12 cellular contexts compared by ENCODE assay signal in genomic region chr20:5135363-5136012, GRCh38. TPM values are rescaled to one million over a fixed set of nuclear protein-coding genes. Genes with fewer than 3 reads are reported as not detected.
DNase-seq lines count a peak whose midpoint lies in the region; ATAC-seq and TF ChIP-seq lines count a peak whose summit lies in the region.
"Had no signal": no experiment of that assay in that cellular context is flagged by ENCODE, and none has a peak within 500 bp of the region (broad histone marks: within the 10 kb centered on the region; RNA-seq: fewer than 3 reads in every experiment).

No MANE protein-coding gene starts in this region.

- peak; percentile 69 for ATAC-seq in GM18909 (IDR thresholded peaks at IDR 0.05; ENCODE audit: poor library complexity, unreplicated experiment)
- no peak for ATAC-seq in IMR-90 (ENCODE audit: low read depth)
- ATAC-seq in left cardiac atrium = peak; percentile 61 to 66
- ATAC-seq in esophagus mucosa = no peak

- no peak overlapping the region for H3K9ac ChIP-seq in IMR-90 (ENCODE audit: low read depth, low read length)
- peak overlapping the region; percentile 10 to 51 (median 14) for H3K9ac ChIP-seq in skeletal muscle tissue (ENCODE audit: low read depth in 1 of 3, low read length in 3 of 3)

- H2BK20ac ChIP-seq in IMR-90 (ENCODE audit: low read depth, low read length) = no peak overlapping the region; the same call in 1 of the 2 replicates

- H3K4me1 ChIP-seq in IMR-90 (ENCODE audit: control insufficient read depth, insufficient read depth, low read length) (peaks cover 17% of the 10 kb centered on the region), skeletal muscle tissue (ENCODE audit: control insufficient read depth in 3 of 3, insufficient read depth in 3 of 3, low read length in 3 of 3) (peaks cover 16 to 24% (median 23%) of the 10 kb centered on the region in 3 donors), prostate gland (replicated peaks) (peaks cover 6% of the 10 kb centered on the region)

- H3K27ac ChIP-seq in IMR-90 (ENCODE audit: insufficient read depth, low read length) (no peak overlapping the region), skeletal muscle tissue (ENCODE audit: low read depth, low read length) (peak overlapping the region; percentile 50), prostate gland (peak overlapping the region in 1 of 2 donors; percentile 31)
- H3K27ac ChIP-seq: hepatocyte, ovary, RWPE1 had no signal

- peaks cover 21% of the 10 kb centered on the region for H3K9me1 ChIP-seq in IMR-90 (ENCODE audit: insufficient read depth, low read length)

- no peak overlapping the region for H4K8ac ChIP-seq in IMR-90 (ENCODE audit: low read depth in 2 of 2, low read length in 2 of 2)

- H3K79me1 ChIP-seq in IMR-90 (ENCODE audit: low read depth in 1 of 2, low read length in 2 of 2) = peaks cover 37 to 85% of the 10 kb centered on the region in 2 experiments

- H3K4me3 ChIP-seq in IMR-90 (ENCODE audit: insufficient read depth, low read depth, low read length) = no peak overlapping the region
- H3K4me3 ChIP-seq in skeletal muscle tissue (ENCODE audit: low read length in 3 of 3) = peak overlapping the region in 1 of 3 donors; percentile 10
- no peak overlapping the region for H3K4me3 ChIP-seq in prostate gland
- H3K4me3 ChIP-seq: hepatocyte, ovary had no signal

- peak overlapping the region; percentile 88 for H2AK5ac ChIP-seq in IMR-90 (ENCODE audit: low read depth, low read length)

- dilution Hi-C loops in IMR-90 (cut with HindIII; ENCODE audit: low sequenced_read_pairs, unreplicated experiment) = no loop called here

- no TSS peak for BruUV-seq in IMR-90 (replicated peaks; lab: Mats Ljungman, UMichigan)

- H3K4ac ChIP-seq in IMR-90 (ENCODE audit: low read depth, low read length) = no peak overlapping the region

- H2BK120ac ChIP-seq in IMR-90 (ENCODE audit: low read depth, low read length) = no peak overlapping the region

- H3K4me2 ChIP-seq in IMR-90 (ENCODE audit: low read depth, low read length) = no peak overlapping the region
- H3K4me2 ChIP-seq: hepatocyte had no signal

- intact Hi-C loops in IMR-90 (cut with micrococcal nuclease) = no loop called here
- intact Hi-C loops in left cardiac atrium (cut with DNase I) = no loop called here
- intact Hi-C loops in prostate gland (cut with DNase I) = no loop called here

- DNase-seq in IMR-90 = no peak
- DNase-seq in left cardiac atrium = no peak
- no peak for DNase-seq in DMS114 treated with DMSO at 0.1 percent for 48 hours (lab: John Stamatoyannopoulos, UW; ENCODE audit: unreplicated experiment)
- no peak for DNase-seq in prostate gland (ENCODE audit: low spot score)
- no peak for DNase-seq in activated CD4-positive, CD25-positive, alpha-beta regulatory T cell (lab: John Stamatoyannopoulos, UW)
- DNase-seq: NCI-H1417 treated with DMSO at 0.1 percent for 48 hours, ovary had no signal

- TF ChIP-seq CTCF in IMR-90 (conservative IDR thresholded peaks at IDR 0.05; ENCODE audit: low read depth, low read length) (no peak), prostate gland (IDR thresholded peaks at IDR 0.05) (no peak)

- H3K27me3 ChIP-seq in IMR-90 (ENCODE audit: control insufficient read depth, insufficient read depth, low read length) (no peaks in the 10 kb centered on the region), skeletal muscle tissue (ENCODE audit: control insufficient read depth in 3 of 3, insufficient read depth in 3 of 3, low read length in 3 of 3) (no peaks in the 10 kb centered on the region), prostate gland (replicated peaks; ENCODE audit: insufficient read depth) (no peaks in the 10 kb centered on the region)
- H3K27me3 ChIP-seq: hepatocyte, ovary had no signal

- H2BK5ac ChIP-seq in IMR-90 (ENCODE audit: low read depth, low read length, poor library complexity, severe bottlenecking) = no peak overlapping the region

- TF ChIP-seq RAD21 in IMR-90 (IDR thresholded peaks at IDR 0.05; ENCODE audit: low read length) = no peak

- H4K5ac ChIP-seq in IMR-90 (ENCODE audit: low read depth, low read length) = no peak overlapping the region

- no peak overlapping the region for H3K56ac ChIP-seq in IMR-90 (ENCODE audit: extremely low read depth, insufficient read depth, low read length)

- H2AFZ ChIP-seq in IMR-90 (replicated peaks; ENCODE audit: low read length, poor library complexity) = no peak overlapping the region
- H2AFZ ChIP-seq: hepatocyte had no signal

- no CpG with 5 or more reads among the region's 4 CpGs for WGBS in IMR-90 (ENCODE audit: extremely low coverage in 2 of 2, insufficient read length in 1 of 2), 2 experiments
- 38% methylated on average over 4 of the region's 4 CpGs for WGBS in prostate gland

- H3K18ac ChIP-seq in IMR-90 (ENCODE audit: low read depth, low read length) = no peak overlapping the region

- 0 out of 2 replicates have a peak overlapping the region, but pooled peaks have one; percentile 67 for H3K23ac ChIP-seq in IMR-90 (ENCODE audit: low read depth, low read length)

- H2AK9ac ChIP-seq in IMR-90 (replicated peaks; ENCODE audit: low read depth, low read length, poor library complexity) = no peak overlapping the region

- H3K14ac ChIP-seq in IMR-90 (replicated peaks; ENCODE audit: low read depth, low read length) = peak overlapping the region; percentile 10; the same call in 1 of the 2 replicates

- no peak overlapping the region; the same call in 2 of the 3 replicates for H2BK15ac ChIP-seq in IMR-90 (ENCODE audit: low read depth, low read length)

- POLR2A ChIA-PET in IMR-90 (lab: Charles Lee; ENCODE audit: unreplicated experiment) = no interaction called here

- CTCF ChIA-PET in IMR-90 (lab: Yijun Ruan, JAX) = interaction anchor here (0.9 kb wide), 1 partner anchor 9 kb away, joined by 4 read pairs; the partner anchor contains the start of gene CDS2

- peaks cover 30% of the 10 kb centered on the region; the same call in 1 of the 2 replicates for H4K20me1 ChIP-seq in IMR-90 (ENCODE audit: insufficient read depth, low read length)

- no peak for TF ChIP-seq POLR2A in IMR-90 (IDR thresholded peaks at IDR 0.05; ENCODE audit: low read depth, low read length)
- TF ChIP-seq POLR2A in prostate gland (IDR thresholded peaks at IDR 0.05) = no peak

- H3K36me3 ChIP-seq in IMR-90 (ENCODE audit: control insufficient read depth, insufficient read depth, low read length) (peaks cover 2% of the 10 kb centered on the region; the same call in 1 of the 2 replicates), skeletal muscle tissue (ENCODE audit: control insufficient read depth in 3 of 3, insufficient read depth in 3 of 3, low read length in 3 of 3) (no peaks in the 10 kb centered on the region), prostate gland (no peaks in the 10 kb centered on the region)
- H3K36me3 ChIP-seq: ovary had no signal

- no peaks in the 10 kb centered on the region for H3K9me3 ChIP-seq in IMR-90 (ENCODE audit: control insufficient read depth, insufficient read depth, low read length)
- H3K9me3 ChIP-seq in skeletal muscle tissue (ENCODE audit: control insufficient read depth in 3 of 3, low read length in 3 of 3) = no peaks in the 10 kb centered on the region
- H3K9me3 ChIP-seq in prostate gland = no peaks in the 10 kb centered on the region
- H3K9me3 ChIP-seq: ovary had no signal

- no peak overlapping the region for H4K91ac ChIP-seq in IMR-90 (ENCODE audit: insufficient read depth, low read depth, low read length)

- in situ Hi-C loops in IMR-90 (cut with MboI; ENCODE audit: low sequenced_read_pairs) = no loop called here

TF ChIP-seq in IMR-90, 13 proteins besides CTCF, POLR2A, EP300 and RAD21 (continues in another document):
- TF ChIP-seq MXI1 (IDR thresholded peaks at IDR 0.05; ENCODE audit: borderline replicate concordance, low read depth, low read length) (no peak), BHLHE40 (IDR thresholded peaks at IDR 0.05; ENCODE audit: low read depth, low read length) (no peak), NFE2L2 (IDR thresholded peaks at IDR 0.05; ENCODE audit: low read depth, low read length) (no peak), FOS (IDR thresholded peaks at IDR 0.05; ENCODE audit: low read depth, low read length) (no peak), CEBPB (IDR thresholded peaks at IDR 0.05; ENCODE audit: low read depth, low read length) (no peak), RFX5 (IDR thresholded peaks at IDR 0.05; ENCODE audit: low read depth, low read length) (no peak), MAFK (IDR thresholded peaks at IDR 0.05; ENCODE audit: low read depth, low read length) (no peak)
- TF ChIP-seq, protein P1, sequence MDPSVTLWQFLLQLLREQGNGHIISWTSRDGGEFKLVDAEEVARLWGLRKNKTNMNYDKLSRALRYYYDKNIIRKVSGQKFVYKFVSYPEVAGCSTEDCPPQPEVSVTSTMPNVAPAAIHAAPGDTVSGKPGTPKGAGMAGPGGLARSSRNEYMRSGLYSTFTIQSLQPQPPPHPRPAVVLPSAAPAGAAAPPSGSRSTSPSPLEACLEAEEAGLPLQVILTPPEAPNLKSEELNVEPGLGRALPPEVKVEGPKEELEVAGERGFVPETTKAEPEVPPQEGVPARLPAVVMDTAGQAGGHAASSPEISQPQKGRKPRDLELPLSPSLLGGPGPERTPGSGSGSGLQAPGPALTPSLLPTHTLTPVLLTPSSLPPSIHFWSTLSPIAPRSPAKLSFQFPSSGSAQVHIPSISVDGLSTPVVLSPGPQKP (IDR thresholded peaks at IDR 0.05; ENCODE audit: borderline replicate concordance, low read depth, low read length) = no peak

RNA-seq across cellular contexts. Expression of gene CDS2, which starts 8.7 kb away (rescaled TPM):
- total RNA-seq in IMR-90 (2012; rRNA removed) (47.1 and 57.5 TPM in 2 replicates), left cardiac atrium (10 to 100 TPM; 57.7 to 77.7 TPM), skeletal muscle tissue (27.1 TPM), prostate gland (10 to 100 TPM; 26.2 to 61.8 TPM), esophagus mucosa (24.5 TPM)
- polyA plus RNA-seq in IMR-90 (2012; rRNA removed) = 14.2 and 17.0 TPM in 2 replicates
- polyA plus RNA-seq in IMR-90 (2012; cell fraction: cytosol; rRNA removed) = 5.6 and 7.2 TPM in 2 replicates
- 3.1 and 12.8 TPM in 2 replicates for polyA plus RNA-seq in IMR-90 (2012; cell fraction: nucleus; rRNA removed; ENCODE audit: low replicate concordance)

RNA-seq across cellular contexts. Expression of gene PCNA, which starts 15.7 kb away (rescaled TPM):
- total RNA-seq in IMR-90 (2012; rRNA removed) = 155 and 222 TPM in 2 replicates
- 185 and 213 TPM in 2 replicates for polyA plus RNA-seq in IMR-90 (2012; rRNA removed)
- 92.7 and 174 TPM in 2 replicates for polyA plus RNA-seq in IMR-90 (2012; cell fraction: cytosol; rRNA removed)
- polyA plus RNA-seq in IMR-90 (2012; cell fraction: nucleus; rRNA removed; ENCODE audit: low replicate concordance) = 81.5 and 150 TPM in 2 replicates
- total RNA-seq in left cardiac atrium = 10 to 100 TPM; 23.9 to 38.1 TPM
- 35.5 TPM for total RNA-seq in skeletal muscle tissue
- total RNA-seq in prostate gland = 10 to 100 TPM; 37.0 to 75.4 TPM
- 81.9 TPM for total RNA-seq in esophagus mucosa

RNA-seq across cellular contexts. Expression of gene TMEM230, which starts 22.6 kb away (rescaled TPM):
- total RNA-seq in IMR-90 (2012; rRNA removed) = 69.2 and 84.4 TPM in 2 replicates
- polyA plus RNA-seq in IMR-90 (2012; rRNA removed) = 97.7 and 102 TPM in 2 replicates
- polyA plus RNA-seq in IMR-90 (2012; cell fraction: cytosol; rRNA removed) = 54.2 and 64.1 TPM in 2 replicates
- polyA plus RNA-seq in IMR-90 (2012; cell fraction: nucleus; rRNA removed; ENCODE audit: low replicate concordance) = 12.4 and 30.1 TPM in 2 replicates
- 10 to 100 TPM; 93.4 to 97.1 TPM for total RNA-seq in left cardiac atrium
- 68.9 TPM for total RNA-seq in skeletal muscle tissue
- total RNA-seq in prostate gland = 100 to 1,000 TPM; 102 to 187 TPM
- 34.9 TPM for total RNA-seq in esophagus mucosa

Comparison
In these comparisons a context has a peak if more than half of its experiments do, and no peak if none do; other contexts are left out.
1. ATAC-seq: peak in GM18909 (single experiment) and left cardiac atrium (2 of 2); none in IMR-90 (single experiment) and esophagus mucosa (single experiment).